In genomic region chr4:88955580-88956078, GRCh38 we compare ENCODE assay signal across 5 cellular contexts.
DNase-seq lines count a peak whose midpoint lies in the region; ATAC-seq and TF ChIP-seq lines count a peak whose summit lies in the region.
"Not testable (repeated sequence)": the region's sequence is repeated elsewhere in the genome, so short reads cannot be mapped to it uniquely, and the experiment has no call there.

No MANE protein-coding gene starts in this region.

- in situ Hi-C loops in IMR-90 (cut with MboI; ENCODE audit: low sequenced_read_pairs): not testable (repeated sequence)

- H3K36me3 Mint-ChIP-seq in GM23338 (ENCODE audit: low read depth): peaks cover 33% of the 10 kb centered on the region
- not testable (repeated sequence) for H3K36me3 Mint-ChIP-seq in activated CD4-positive, alpha-beta T cell treated with anti-CD3 and anti-CD28 coated beads, Interleukin-2, amount 10 ng/mL, durations not matched to agents 24 days and 14 days (ENCODE audit: low read depth)

- H3K56ac ChIP-seq in IMR-90 (ENCODE audit: extremely low read depth, insufficient read depth, low read length): not testable (repeated sequence)

- TF ChIP-seq RAD21 in IMR-90 (IDR thresholded peaks at IDR 0.05; ENCODE audit: low read length); liver (IDR thresholded peaks at IDR 0.05): not testable (repeated sequence)

- H4K5ac ChIP-seq in IMR-90 (ENCODE audit: low read depth, low read length): not testable (repeated sequence)

- not testable (repeated sequence) for H3K9me1 ChIP-seq in IMR-90 (ENCODE audit: insufficient read depth, low read length)

- H3K9me3 ChIP-seq in IMR-90 (ENCODE audit: control insufficient read depth, insufficient read depth, low read length); liver (ENCODE audit: control insufficient read depth in 4 of 4, low read length in 3 of 4); neutrophil: not testable (repeated sequence)

- H3K9me3 Mint-ChIP-seq in GM23338: peaks cover 18% of the 10 kb centered on the region
- not testable (repeated sequence) for H3K9me3 Mint-ChIP-seq in activated CD4-positive, alpha-beta T cell treated with anti-CD3 and anti-CD28 coated beads, Interleukin-2, amount 10 ng/mL, durations not matched to agents 24 days and 14 days

- ATAC-seq in GM23338; IMR-90 (ENCODE audit: low read depth): not testable (repeated sequence)

- not testable (repeated sequence) for H3K27ac ChIP-seq in GM23338 (ENCODE audit: low read depth); IMR-90 (ENCODE audit: insufficient read depth, low read length); liver (ENCODE audit: low read depth in 1 of 2, low read length in 2 of 2)
- H3K27ac ChIP-seq in neutrophil: peak overlapping the region; percentile 19

- not testable (repeated sequence) for H3K27me3 ChIP-seq in GM23338 (ENCODE audit: insufficient read depth); IMR-90 (ENCODE audit: control insufficient read depth, insufficient read depth, low read length); liver (ENCODE audit: control insufficient read depth in 4 of 4, insufficient read depth in 4 of 4, low read length in 3 of 4); neutrophil

- dilution Hi-C loops in IMR-90 (cut with HindIII; ENCODE audit: low sequenced_read_pairs, unreplicated experiment): not testable (repeated sequence)

- not testable (repeated sequence) for H3K9me2 ChIP-seq in GM23338 (ENCODE audit: insufficient read depth)

- not testable (repeated sequence) for H3K4me2 ChIP-seq in GM23338; IMR-90 (ENCODE audit: low read depth, low read length)

- not testable (repeated sequence) for H3K4me3 Mint-ChIP-seq in GM23338; activated CD4-positive, alpha-beta T cell treated with anti-CD3 and anti-CD28 coated beads, Interleukin-2, amount 10 ng/mL, durations not matched to agents 24 days and 14 days

- H2AFZ ChIP-seq in GM23338; IMR-90 (replicated peaks; ENCODE audit: low read length, poor library complexity): not testable (repeated sequence)

- peaks cover 18% of the 10 kb centered on the region for H3K4me1 ChIP-seq in GM23338 (ENCODE audit: insufficient read depth)
- not testable (repeated sequence) for H3K4me1 ChIP-seq in IMR-90 (ENCODE audit: control insufficient read depth, insufficient read depth, low read length); liver (ENCODE audit: control insufficient read depth in 4 of 4, insufficient read depth in 4 of 4, low read length in 3 of 4)
- H3K4me1 ChIP-seq in neutrophil (ENCODE audit: control insufficient read depth in 1 of 2, insufficient read depth in 1 of 2, low read depth in 1 of 2, low read length in 1 of 2): peaks cover 53 to 57% of the 10 kb centered on the region in 2 experiments

- 100% methylated on average over 1 of the region's 1 CpG; no CpG with 5 or more reads in 1 of the 2 experiments for WGBS in IMR-90 (ENCODE audit: extremely low coverage in 2 of 2, insufficient read length in 1 of 2), 2 experiments
- 95% methylated on average over 1 of the region's 1 CpG for WGBS in liver

- peaks cover 32% of the 10 kb centered on the region for H3K4me1 Mint-ChIP-seq in GM23338
- H3K4me1 Mint-ChIP-seq in activated CD4-positive, alpha-beta T cell treated with anti-CD3 and anti-CD28 coated beads, Interleukin-2, amount 10 ng/mL, durations not matched to agents 24 days and 14 days: peaks cover 23% of the 10 kb centered on the region

- TF ChIP-seq CTCF in GM23338 (conservative IDR thresholded peaks at IDR 0.05; ENCODE audit: low read depth in 2 of 2); IMR-90 (conservative IDR thresholded peaks at IDR 0.05; ENCODE audit: low read depth, low read length); liver (IDR thresholded peaks at IDR 0.05; ENCODE audit: low read depth, low read length, missing input control); neutrophil (IDR thresholded peaks at IDR 0.05): not testable (repeated sequence)

- not testable (repeated sequence) for BruUV-seq in IMR-90 (replicated peaks; lab: Mats Ljungman, UMichigan)

- not testable (repeated sequence) for H3K79me2 ChIP-seq in GM23338 (replicated peaks; ENCODE audit: insufficient read depth)

- not testable (repeated sequence) for H3K79me1 ChIP-seq in IMR-90 (ENCODE audit: low read depth in 1 of 2, low read length in 2 of 2)

- not testable (repeated sequence) for H3K23ac ChIP-seq in IMR-90 (ENCODE audit: low read depth, low read length)

- DNase-seq in GM23338 (ENCODE audit: low spot score); IMR-90: not testable (repeated sequence)
- DNase-seq in activated CD4-positive, alpha-beta T cell treated with anti-CD3 and anti-CD28 coated beads, Interleukin-2, amount 10 ng/mL, durations not matched to agents 24 days and 14 days: peak; percentile 35

- H3F3A ChIP-seq in GM23338 (replicated peaks; ENCODE audit: low read depth): not testable (repeated sequence)

- H2BK15ac ChIP-seq in IMR-90 (ENCODE audit: low read depth, low read length): not testable (repeated sequence)

- H3K14ac ChIP-seq in IMR-90 (replicated peaks; ENCODE audit: low read depth, low read length): not testable (repeated sequence)

- peak overlapping the region; percentile 18; the same call in 1 of the 2 replicates for H3K27ac Mint-ChIP-seq in GM23338
- H3K27ac Mint-ChIP-seq in activated CD4-positive, alpha-beta T cell treated with anti-CD3 and anti-CD28 coated beads, Interleukin-2, amount 10 ng/mL, durations not matched to agents 24 days and 14 days: not testable (repeated sequence)

- intact Hi-C loops in IMR-90 (cut with micrococcal nuclease); activated CD4-positive, alpha-beta T cell treated with anti-CD3 and anti-CD28 coated beads, Interleukin-2, amount 10 ng/mL, durations not matched to agents 24 days and 14 days (cut with micrococcal nuclease): not testable (repeated sequence)

- CTCF ChIA-PET in IMR-90 (lab: Yijun Ruan, JAX): not testable (repeated sequence)

- not testable (repeated sequence) for H2BK120ac ChIP-seq in IMR-90 (ENCODE audit: low read depth, low read length)

- H3K27me3 Mint-ChIP-seq in GM23338 (ENCODE audit: insufficient read depth, low read depth, poor library complexity); activated CD4-positive, alpha-beta T cell treated with anti-CD3 and anti-CD28 coated beads, Interleukin-2, amount 10 ng/mL, durations not matched to agents 24 days and 14 days: not testable (repeated sequence)

- not testable (repeated sequence) for H2BK5ac ChIP-seq in IMR-90 (ENCODE audit: low read depth, low read length, poor library complexity, severe bottlenecking)

- not testable (repeated sequence) for H4K91ac ChIP-seq in IMR-90 (ENCODE audit: insufficient read depth, low read depth, low read length)

- H2AK9ac ChIP-seq in IMR-90 (replicated peaks; ENCODE audit: low read depth, low read length, poor library complexity): not testable (repeated sequence)

- H3K4ac ChIP-seq in IMR-90 (ENCODE audit: low read depth, low read length): not testable (repeated sequence)

- not testable (repeated sequence) for H4K20me1 ChIP-seq in GM23338 (replicated peaks; ENCODE audit: insufficient read depth); IMR-90 (ENCODE audit: insufficient read depth, low read length)

- not testable (repeated sequence) for TF ChIP-seq POLR2A in IMR-90 (IDR thresholded peaks at IDR 0.05; ENCODE audit: low read depth, low read length)

- H4K8ac ChIP-seq in IMR-90 (ENCODE audit: low read depth in 2 of 2, low read length in 2 of 2): not testable (repeated sequence)

- H2AK5ac ChIP-seq in IMR-90 (ENCODE audit: low read depth, low read length): not testable (repeated sequence)

- not testable (repeated sequence) for H2BK20ac ChIP-seq in IMR-90 (ENCODE audit: low read depth, low read length)

- POLR2A ChIA-PET in IMR-90 (lab: Charles Lee; ENCODE audit: unreplicated experiment): not testable (repeated sequence)

- not testable (repeated sequence) for H3K4me3 ChIP-seq in GM23338; IMR-90 (ENCODE audit: insufficient read depth, low read depth, low read length); liver (ENCODE audit: low read depth in 1 of 3, low read length in 3 of 3); neutrophil (ENCODE audit: low read depth in 1 of 2, low read length in 1 of 2)

- H3K36me3 ChIP-seq in GM23338 (ENCODE audit: insufficient read depth); IMR-90 (ENCODE audit: control insufficient read depth, insufficient read depth, low read length); liver (ENCODE audit: control insufficient read depth in 4 of 4, insufficient read depth in 3 of 4, low read depth in 1 of 4, low read length in 3 of 4); neutrophil: not testable (repeated sequence)

- H3K9ac ChIP-seq in IMR-90 (ENCODE audit: low read depth, low read length); liver (ENCODE audit: low read depth in 1 of 2, low read length in 2 of 2): not testable (repeated sequence)

- not testable (repeated sequence) for H3K18ac ChIP-seq in IMR-90 (ENCODE audit: low read depth, low read length)

TF ChIP-seq in IMR-90, 13 proteins besides CTCF, POLR2A, EP300 and RAD21:
- peak; percentile 18; the same call in 1 of the 2 replicates for TF ChIP-seq CEBPB (IDR thresholded peaks at IDR 0.05; ENCODE audit: low read depth, low read length)

TF ChIP-seq in liver, 16 proteins besides CTCF, POLR2A, EP300 and RAD21:
- TF ChIP-seq RXRA (IDR thresholded peaks at IDR 0.05) (peak; percentile 36 to 55), HNF4A (conservative IDR thresholded peaks at IDR 0.05) (peak; percentile 21 to 69), SP1 (IDR thresholded peaks at IDR 0.05) (peak; percentile 17)
